ENCODE assay signal across 1 cellular context in genomic region chr6:151044465-151045441, GRCh38.
A peak's percentile ranks its signal among the peaks of the same experiment; 100 is the strongest.
TF ChIP-seq lines count a peak whose summit lies in the region.

No MANE protein-coding gene starts in this region.

TF ChIP-seq in HepG2, 621 proteins besides CTCF, POLR2A, EP300 and RAD21 (continued from another document and continues in another):
- no peak for TF ChIP-seq PRDM4 (CRISPR knock-in tag; IDR thresholded peaks at IDR 0.05; ENCODE audit: borderline replicate concordance)
- TF ChIP-seq ZKSCAN1 (IDR thresholded peaks at IDR 0.05; ENCODE audit: low read length): no peak
- TF ChIP-seq HNF4G (IDR thresholded peaks at IDR 0.05; ENCODE audit: borderline replicate concordance, low read depth, low read length): peak; percentile 56
- TF ChIP-seq HNF4G (CRISPR knock-in tag; IDR thresholded peaks at IDR 0.05; ENCODE audit: borderline replicate concordance, low read depth): peak; percentile 72; the same call in 1 of the 2 replicates
- TF ChIP-seq, protein P1, sequence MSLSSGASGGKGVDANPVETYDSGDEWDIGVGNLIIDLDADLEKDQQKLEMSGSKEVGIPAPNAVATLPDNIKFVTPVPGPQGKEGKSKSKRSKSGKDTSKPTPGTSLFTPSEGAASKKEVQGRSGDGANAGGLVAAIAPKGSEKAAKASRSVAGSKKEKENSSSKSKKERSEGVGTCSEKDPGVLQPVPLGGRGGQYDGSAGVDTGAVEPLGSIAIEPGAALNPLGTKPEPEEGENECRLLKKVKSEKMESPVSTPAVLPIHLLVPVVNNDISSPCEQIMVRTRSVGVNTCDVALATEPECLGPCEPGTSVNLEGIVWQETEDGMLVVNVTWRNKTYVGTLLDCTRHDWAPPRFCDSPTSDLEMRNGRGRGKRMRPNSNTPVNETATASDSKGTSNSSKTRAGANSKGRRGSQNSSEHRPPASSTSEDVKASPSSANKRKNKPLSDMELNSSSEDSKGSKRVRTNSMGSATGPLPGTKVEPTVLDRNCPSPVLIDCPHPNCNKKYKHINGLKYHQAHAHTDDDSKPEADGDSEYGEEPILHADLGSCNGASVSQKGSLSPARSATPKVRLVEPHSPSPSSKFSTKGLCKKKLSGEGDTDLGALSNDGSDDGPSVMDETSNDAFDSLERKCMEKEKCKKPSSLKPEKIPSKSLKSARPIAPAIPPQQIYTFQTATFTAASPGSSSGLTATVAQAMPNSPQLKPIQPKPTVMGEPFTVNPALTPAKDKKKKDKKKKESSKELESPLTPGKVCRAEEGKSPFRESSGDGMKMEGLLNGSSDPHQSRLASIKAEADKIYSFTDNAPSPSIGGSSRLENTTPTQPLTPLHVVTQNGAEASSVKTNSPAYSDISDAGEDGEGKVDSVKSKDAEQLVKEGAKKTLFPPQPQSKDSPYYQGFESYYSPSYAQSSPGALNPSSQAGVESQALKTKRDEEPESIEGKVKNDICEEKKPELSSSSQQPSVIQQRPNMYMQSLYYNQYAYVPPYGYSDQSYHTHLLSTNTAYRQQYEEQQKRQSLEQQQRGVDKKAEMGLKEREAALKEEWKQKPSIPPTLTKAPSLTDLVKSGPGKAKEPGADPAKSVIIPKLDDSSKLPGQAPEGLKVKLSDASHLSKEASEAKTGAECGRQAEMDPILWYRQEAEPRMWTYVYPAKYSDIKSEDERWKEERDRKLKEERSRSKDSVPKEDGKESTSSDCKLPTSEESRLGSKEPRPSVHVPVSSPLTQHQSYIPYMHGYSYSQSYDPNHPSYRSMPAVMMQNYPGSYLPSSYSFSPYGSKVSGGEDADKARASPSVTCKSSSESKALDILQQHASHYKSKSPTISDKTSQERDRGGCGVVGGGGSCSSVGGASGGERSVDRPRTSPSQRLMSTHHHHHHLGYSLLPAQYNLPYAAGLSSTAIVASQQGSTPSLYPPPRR (CRISPR knock-in tag; IDR thresholded peaks at IDR 0.05; ENCODE audit: borderline replicate concordance): peak; percentile 76; the same call in 1 of the 2 replicates
- TF ChIP-seq NFE2 (CRISPR knock-in tag; IDR thresholded peaks at IDR 0.05): no peak
- TF ChIP-seq RBFOX2 (IDR thresholded peaks at IDR 0.05; ENCODE audit: low read depth, low read length): no peak
- no peak for TF ChIP-seq ZSCAN12 (CRISPR knock-in tag; IDR thresholded peaks at IDR 0.05)
- no peak; the same call in 1 of the 2 replicates for TF ChIP-seq ZBTB26 (CRISPR knock-in tag; IDR thresholded peaks at IDR 0.05; ENCODE audit: borderline replicate concordance)
- no peak for TF ChIP-seq WIZ (CRISPR knock-in tag; IDR thresholded peaks at IDR 0.05)
- TF ChIP-seq ZNF207 (IDR thresholded peaks at IDR 0.05; ENCODE audit: borderline replicate concordance): no peak
- peak; percentile 64; the same call in 1 of the 2 replicates for TF ChIP-seq ZNF605 (CRISPR knock-in tag; IDR thresholded peaks at IDR 0.05)
- no peak for TF ChIP-seq ZNF3 (CRISPR knock-in tag; IDR thresholded peaks at IDR 0.05)
- no peak for TF ChIP-seq SMAD9 (CRISPR knock-in tag; IDR thresholded peaks at IDR 0.05)
- TF ChIP-seq PBX2 (CRISPR knock-in tag; IDR thresholded peaks at IDR 0.05): no peak
- peak; percentile 48 for TF ChIP-seq GABPB1 (CRISPR knock-in tag; IDR thresholded peaks at IDR 0.05)
- TF ChIP-seq ZNF337 (CRISPR knock-in tag; IDR thresholded peaks at IDR 0.05; ENCODE audit: borderline replicate concordance, low read depth): no peak
- TF ChIP-seq ZNF776 (CRISPR knock-in tag; IDR thresholded peaks at IDR 0.05): no peak
- peak; percentile 72 for TF ChIP-seq CREM (IDR thresholded peaks at IDR 0.05)
- no peak for TF ChIP-seq CREM (CRISPR knock-in tag; IDR thresholded peaks at IDR 0.05)
- peak; percentile 48 for TF ChIP-seq SAP130 (CRISPR knock-in tag; IDR thresholded peaks at IDR 0.05; ENCODE audit: low read depth)
- TF ChIP-seq ZNF24 (IDR thresholded peaks at IDR 0.05): no peak
- TF ChIP-seq, protein P2, sequence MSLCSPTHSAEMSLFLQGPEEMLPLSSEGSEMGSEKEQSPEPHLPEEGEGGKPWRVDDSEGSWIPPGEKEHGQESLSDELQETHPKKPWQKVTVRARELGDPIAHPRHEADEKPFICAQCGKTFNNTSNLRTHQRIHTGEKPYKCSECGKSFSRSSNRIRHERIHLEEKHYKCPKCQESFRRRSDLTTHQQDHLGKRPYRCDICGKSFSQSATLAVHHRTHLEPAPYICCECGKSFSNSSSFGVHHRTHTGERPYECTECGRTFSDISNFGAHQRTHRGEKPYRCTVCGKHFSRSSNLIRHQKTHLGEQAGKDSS (CRISPR knock-in tag; IDR thresholded peaks at IDR 0.05; ENCODE audit: borderline replicate concordance, low read depth): no peak
- no peak for TF ChIP-seq TCF12 (IDR thresholded peaks at IDR 0.05)
- TF ChIP-seq TCF12 (CRISPR knock-in tag; IDR thresholded peaks at IDR 0.05): peak; percentile 87
- TF ChIP-seq MIER3 (CRISPR knock-in tag; IDR thresholded peaks at IDR 0.05; ENCODE audit: borderline replicate concordance): peak; percentile 75; the same call in 1 of the 2 replicates
- no peak for TF ChIP-seq HNF1A (IDR thresholded peaks at IDR 0.05; ENCODE audit: low read depth)
- TF ChIP-seq HNF1A (CRISPR knock-in tag; IDR thresholded peaks at IDR 0.05; ENCODE audit: borderline replicate concordance): peak; percentile 51; the same call in 1 of the 2 replicates
- TF ChIP-seq FLYWCH1 (CRISPR knock-in tag; IDR thresholded peaks at IDR 0.05): no peak
- TF ChIP-seq, protein P3, sequence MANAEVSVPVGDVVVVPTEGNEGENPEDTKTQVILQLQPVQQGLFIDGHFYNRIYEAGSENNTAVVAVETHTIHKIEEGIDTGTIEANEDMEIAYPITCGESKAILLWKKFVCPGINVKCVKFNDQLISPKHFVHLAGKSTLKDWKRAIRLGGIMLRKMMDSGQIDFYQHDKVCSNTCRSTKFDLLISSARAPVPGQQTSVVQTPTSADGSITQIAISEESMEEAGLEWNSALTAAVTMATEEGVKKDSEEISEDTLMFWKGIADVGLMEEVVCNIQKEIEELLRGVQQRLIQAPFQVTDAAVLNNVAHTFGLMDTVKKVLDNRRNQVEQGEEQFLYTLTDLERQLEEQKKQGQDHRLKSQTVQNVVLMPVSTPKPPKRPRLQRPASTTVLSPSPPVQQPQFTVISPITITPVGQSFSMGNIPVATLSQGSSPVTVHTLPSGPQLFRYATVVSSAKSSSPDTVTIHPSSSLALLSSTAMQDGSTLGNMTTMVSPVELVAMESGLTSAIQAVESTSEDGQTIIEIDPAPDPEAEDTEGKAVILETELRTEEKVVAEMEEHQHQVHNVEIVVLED (CRISPR knock-in tag; IDR thresholded peaks at IDR 0.05; ENCODE audit: borderline replicate concordance): peak; percentile 22; the same call in 1 of the 2 replicates
- TF ChIP-seq, protein P4, sequence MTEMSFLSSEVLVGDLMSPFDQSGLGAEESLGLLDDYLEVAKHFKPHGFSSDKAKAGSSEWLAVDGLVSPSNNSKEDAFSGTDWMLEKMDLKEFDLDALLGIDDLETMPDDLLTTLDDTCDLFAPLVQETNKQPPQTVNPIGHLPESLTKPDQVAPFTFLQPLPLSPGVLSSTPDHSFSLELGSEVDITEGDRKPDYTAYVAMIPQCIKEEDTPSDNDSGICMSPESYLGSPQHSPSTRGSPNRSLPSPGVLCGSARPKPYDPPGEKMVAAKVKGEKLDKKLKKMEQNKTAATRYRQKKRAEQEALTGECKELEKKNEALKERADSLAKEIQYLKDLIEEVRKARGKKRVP (CRISPR knock-in tag; IDR thresholded peaks at IDR 0.05): 0 out of 4 replicates have a peak, but pooled peaks of 1 of the 2 experiments have one; percentile 28
- no peak; the same call in 1 of the 2 replicates for TF ChIP-seq PHF20 (CRISPR knock-in tag; IDR thresholded peaks at IDR 0.05)
- TF ChIP-seq, protein P5, sequence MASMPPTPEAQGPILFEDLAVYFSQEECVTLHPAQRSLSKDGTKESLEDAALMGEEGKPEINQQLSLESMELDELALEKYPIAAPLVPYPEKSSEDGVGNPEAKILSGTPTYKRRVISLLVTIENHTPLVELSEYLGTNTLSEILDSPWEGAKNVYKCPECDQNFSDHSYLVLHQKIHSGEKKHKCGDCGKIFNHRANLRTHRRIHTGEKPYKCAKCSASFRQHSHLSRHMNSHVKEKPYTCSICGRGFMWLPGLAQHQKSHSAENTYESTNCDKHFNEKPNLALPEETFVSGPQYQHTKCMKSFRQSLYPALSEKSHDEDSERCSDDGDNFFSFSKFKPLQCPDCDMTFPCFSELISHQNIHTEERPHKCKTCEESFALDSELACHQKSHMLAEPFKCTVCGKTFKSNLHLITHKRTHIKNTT (CRISPR knock-in tag; IDR thresholded peaks at IDR 0.05): no peak
- peak; percentile 36; the same call in 1 of the 2 replicates for TF ChIP-seq FOXO1 (CRISPR knock-in tag; IDR thresholded peaks at IDR 0.05)
- peak; percentile 94 for TF ChIP-seq ELF3 (CRISPR knock-in tag; IDR thresholded peaks at IDR 0.05)
- TF ChIP-seq SIN3B (IDR thresholded peaks at IDR 0.05; ENCODE audit: low read length): no peak
- TF ChIP-seq ZNF770 (CRISPR knock-in tag; IDR thresholded peaks at IDR 0.05): no peak
- peak; percentile 91 for TF ChIP-seq PHF21A (CRISPR knock-in tag; IDR thresholded peaks at IDR 0.05)
- TF ChIP-seq SSRP1 (CRISPR knock-in tag; IDR thresholded peaks at IDR 0.05): no peak
